In the genomic region with DNA sequence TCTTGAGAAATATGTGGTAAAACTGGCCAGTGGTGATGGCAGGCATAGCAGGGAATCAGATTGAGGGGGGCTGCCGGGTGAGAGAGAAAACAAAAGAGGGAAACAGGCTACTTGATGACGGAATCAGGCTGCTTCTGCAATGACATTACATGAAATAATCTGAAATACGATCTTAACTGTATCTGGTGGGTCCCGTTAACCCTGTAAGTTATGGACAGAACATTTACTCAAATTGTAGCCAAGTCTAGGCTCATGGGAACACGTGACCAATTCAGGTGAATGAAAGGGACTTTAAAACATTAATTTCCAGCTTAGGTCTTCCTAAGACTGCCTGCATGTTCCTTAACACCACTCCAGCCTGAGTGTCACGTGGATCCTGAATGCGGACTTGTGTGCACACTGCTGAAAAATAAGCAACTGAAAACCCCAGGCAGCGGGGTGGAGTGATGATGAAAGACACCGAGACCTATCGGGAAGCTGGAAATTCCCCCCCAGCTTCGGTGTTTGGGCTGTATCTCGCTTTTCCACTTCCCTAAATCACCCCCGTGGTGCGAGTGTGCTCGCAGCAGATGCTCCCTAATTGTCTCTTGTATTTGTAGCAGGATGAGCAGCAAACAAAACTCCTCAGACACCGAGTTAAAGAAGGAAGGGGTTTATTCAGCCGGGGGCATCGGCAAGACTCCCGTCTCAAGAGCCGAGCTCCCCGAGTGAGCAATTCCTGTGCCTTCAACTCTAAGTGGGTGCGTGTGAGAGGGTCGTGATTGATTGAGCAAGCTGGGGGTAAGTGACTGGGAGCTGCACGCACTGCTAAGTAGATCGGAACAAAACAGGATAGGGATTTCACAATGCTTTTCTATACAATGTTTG, we compare ENCODE assay signal across 9 cellular contexts.
A peak's percentile ranks its signal among the peaks of the same experiment; 100 is the strongest.
DNase-seq lines count a peak whose midpoint lies in the region; ATAC-seq and TF ChIP-seq lines count a peak whose summit lies in the region.
"Had no signal": no experiment of that assay in that cellular context is flagged by ENCODE, and none has a peak within 500 bp of the region (broad histone marks: within the 10 kb centered on the region; RNA-seq: fewer than 3 reads in every experiment).

No MANE protein-coding gene starts in this region.

- H3K27ac ChIP-seq in esophagus squamous epithelium: no peak overlapping the region
- H3K27ac ChIP-seq in mammary epithelial cell (ENCODE audit: insufficient read depth, low read depth, low read length): no peak overlapping the region
- H3K27ac ChIP-seq: KMS-11 had no signal

- 8 to 9% methylated on average over 23 to 25 of the region's 25 CpGs for WGBS in esophagus squamous epithelium, 2 donors
- 46% methylated on average over 24 of the region's 25 CpGs for WGBS in mammary epithelial cell (ENCODE audit: low coverage, missing lambda C conversion rate)

- CTCF ChIA-PET in mammary epithelial cell (lab: Charles Lee; ENCODE audit: low non-redundant PET): no interaction called here

- H3K27ac Mint-ChIP-seq in progenitor cell of endocrine pancreas: peak overlapping the region; percentile 14

- intact Hi-C loops in esophagus squamous epithelium (cut with DNase I): no loop called here
- intact Hi-C loops in mammary epithelial cell (cut with micrococcal nuclease): no loop called here

- no TSS peak for BruUV-seq in mammary epithelial cell (replicated peaks; lab: Mats Ljungman, UMichigan)

- no peak overlapping the region for H3K9ac ChIP-seq in mammary epithelial cell (ENCODE audit: insufficient read depth, low read length)
- H3K9ac ChIP-seq: KMS-11 had no signal

- no peaks in the 10 kb centered on the region for H3K9me3 Mint-ChIP-seq in progenitor cell of endocrine pancreas (ENCODE audit: low read depth)

- H3K36me3 Mint-ChIP-seq in progenitor cell of endocrine pancreas (ENCODE audit: insufficient read depth): no peaks in the 10 kb centered on the region

- dilution Hi-C loops in mammary epithelial cell (cut with HindIII; ENCODE audit: low sequenced_read_pairs): no loop called here

- H3K4me2 ChIP-seq in mammary epithelial cell (ENCODE audit: insufficient read depth, low read depth, low read length): no peak overlapping the region
- H3K4me2 ChIP-seq: KMS-11 had no signal

- H3K4me3 Mint-ChIP-seq in progenitor cell of endocrine pancreas (ENCODE audit: low read depth): peak overlapping the region; percentile 7

- ATAC-seq in GM18519 (IDR thresholded peaks at IDR 0.05; ENCODE audit: low FRiP score, unreplicated experiment): no peak
- ATAC-seq in HG03039 (IDR thresholded peaks at IDR 0.05; ENCODE audit: unreplicated experiment): no peak

- no peaks in the 10 kb centered on the region for H4K20me1 ChIP-seq in mammary epithelial cell (ENCODE audit: insufficient read depth, low read length)

- no peak for TF ChIP-seq POLR2A in esophagus squamous epithelium (IDR thresholded peaks at IDR 0.05)

- no peak for TF ChIP-seq CTCF in GM12865 (IDR thresholded peaks at IDR 0.05; ENCODE audit: insufficient read depth, low read depth, low read length, missing control alignments)
- no peak for TF ChIP-seq CTCF in esophagus squamous epithelium (IDR thresholded peaks at IDR 0.05)
- TF ChIP-seq CTCF in progenitor cell of endocrine pancreas (IDR thresholded peaks at IDR 0.05; ENCODE audit: unreplicated experiment): no peak
- TF ChIP-seq CTCF in mammary epithelial cell (conservative IDR thresholded peaks at IDR 0.05 in 1 of 2, IDR thresholded peaks at IDR 0.05 in 1 of 2; ENCODE audit: extremely low read depth in 1 of 2, insufficient read depth in 1 of 2, low read depth in 1 of 2, low read length in 2 of 2): no peak

- H3K9me3 ChIP-seq in esophagus squamous epithelium (no peaks in the 10 kb centered on the region), mammary epithelial cell (replicated peaks; ENCODE audit: insufficient read depth, low read length) (no peaks in the 10 kb centered on the region)

- peaks cover 13 to 31% (median 16%) of the 10 kb centered on the region in 3 donors for H3K4me1 ChIP-seq in esophagus squamous epithelium
- H3K4me1 ChIP-seq in mammary epithelial cell (ENCODE audit: insufficient read depth, low read length): no peaks in the 10 kb centered on the region

- no peak overlapping the region for H2AFZ ChIP-seq in mammary epithelial cell (ENCODE audit: low read depth, low read length)

- H3K27me3 ChIP-seq in esophagus squamous epithelium (peaks cover 8 to 83% (median 9%) of the 10 kb centered on the region in 4 donors), mammary epithelial cell (ENCODE audit: insufficient read depth, low read length) (peaks cover 29% of the 10 kb centered on the region)

- H3K4me3 ChIP-seq in GM12865 (ENCODE audit: low read depth, low read length) (peak overlapping the region; percentile 37), esophagus squamous epithelium (peak overlapping the region in 3 of 4 donors; percentile 2 to 50 (median 23)), mammary epithelial cell (replicated peaks in 1 of 3; ENCODE audit: insufficient read depth in 1 of 3, low read depth in 2 of 3, low read length in 3 of 3) (no peak overlapping the region)

- H3K36me3 ChIP-seq in esophagus squamous epithelium (no peaks in the 10 kb centered on the region), mammary epithelial cell (ENCODE audit: insufficient read depth, low read length) (no peaks in the 10 kb centered on the region)

- H3K4me1 Mint-ChIP-seq in progenitor cell of endocrine pancreas (ENCODE audit: low read depth): peaks cover 13% of the 10 kb centered on the region

- in situ Hi-C loops in mammary epithelial cell (cut with MboI; ENCODE audit: low sequenced_read_pairs in 2 of 2): no loop called here

- peaks cover 76% of the 10 kb centered on the region for H3K27me3 Mint-ChIP-seq in progenitor cell of endocrine pancreas

- peak; percentile 31 for DNase-seq in GM12865 (ENCODE audit: low read depth)
- peak; percentile 47 to 67 for DNase-seq in NOMO-1 (lab: John Stamatoyannopoulos, UW; ENCODE audit: unreplicated experiment in 2 of 2)
- DNase-seq in esophagus squamous epithelium (lab: John Stamatoyannopoulos, UW): no peak
- DNase-seq in progenitor cell of endocrine pancreas (ENCODE audit: low spot score, unreplicated experiment): no peak
- no peak for DNase-seq in activated gamma-delta T cell treated with Interleukin-2 at 50 U/mL for 16 hours
- DNase-seq in mammary epithelial cell: no peak

- no peaks in the 10 kb centered on the region for H3K79me2 ChIP-seq in mammary epithelial cell (ENCODE audit: insufficient read depth, low read length)

Comparison
In these comparisons a context has a peak if more than half of its experiments do, and no peak if none do; other contexts are left out.
1. DNase-seq: peak in GM12865 (single experiment) and NOMO-1 (2 of 2); none in esophagus squamous epithelium (single experiment), progenitor cell of endocrine pancreas (single experiment), activated gamma-delta T cell treated with Interleukin-2 at 50 U/mL for 16 hours (single experiment) and mammary epithelial cell (single experiment).
2. H3K4me3 ChIP-seq: peak in GM12865 (single experiment) and esophagus squamous epithelium (3 of 4); none in mammary epithelial cell (0 of 3).